In genomic region chr6:158500016-158500735, GRCh38 we compare ENCODE assay signal across 13 cellular contexts. TPM values are rescaled to one million over a fixed set of nuclear protein-coding genes. Genes with fewer than 3 reads are reported as not detected.
DNase-seq lines count a peak whose midpoint lies in the region; ATAC-seq and TF ChIP-seq lines count a peak whose summit lies in the region.
"Had no signal": no experiment of that assay in that cellular context is flagged by ENCODE, and none has a peak within 500 bp of the region (broad histone marks: within the 10 kb centered on the region; RNA-seq: fewer than 3 reads in every experiment).

No MANE protein-coding gene starts in this region.

- 92 to 95% methylated on average over 8 of the region's 8 CpGs for WGBS in body of pancreas, 2 donors
- WGBS in heart right ventricle, 2 donors = 94 to 95% methylated on average over 8 of the region's 8 CpGs

- ATAC-seq in esophagus mucosa (peak; percentile 70), body of pancreas (no peak), heart right ventricle (no peak)

- H3K27me3 ChIP-seq in body of pancreas = no peaks in the 10 kb centered on the region
- no peaks in the 10 kb centered on the region for H3K27me3 ChIP-seq in heart right ventricle
- H3K27me3 ChIP-seq: hepatocyte, suprapubic skin had no signal

- H3K4me3 ChIP-seq in body of pancreas (no peak overlapping the region), heart right ventricle (no peak overlapping the region)
- H3K4me3 ChIP-seq: hepatocyte, suprapubic skin had no signal

- no peaks in the 10 kb centered on the region for H3K9me3 ChIP-seq in body of pancreas
- H3K9me3 ChIP-seq in heart right ventricle = no peaks in the 10 kb centered on the region
- H3K9me3 ChIP-seq: suprapubic skin had no signal

- intact Hi-C loops in body of pancreas (cut with DNase I) = no loop called here
- intact Hi-C loops in heart right ventricle (cut with DNase I) = loop anchor here in 1 of 10 donors (10.0 kb wide), 1 partner anchor 165 kb away; no protein-coding TSS in a partner anchor

- no peak for TF ChIP-seq POLR2A in body of pancreas (IDR thresholded peaks at IDR 0.05)

- DNase-seq in NCI-H82 (lab: John Stamatoyannopoulos, UW) = peak; percentile 52
- no peak for DNase-seq in NCI-H82 treated with DMSO at 0.1 percent for 48 hours (lab: John Stamatoyannopoulos, UW; ENCODE audit: unreplicated experiment)
- peak; percentile 49 for DNase-seq in NCI-H69 (lab: John Stamatoyannopoulos, UW)
- peak; percentile 26 for DNase-seq in superior temporal gyrus (ENCODE audit: extremely low spot score)
- DNase-seq in SKM-1 treated with dmso at 0.1 percent for 144 hours (lab: John Stamatoyannopoulos, UW; ENCODE audit: unreplicated experiment) = no peak
- DNase-seq in body of pancreas = no peak
- DNase-seq in heart right ventricle = no peak
- DNase-seq: ACHN; activated CD4-positive, alpha-beta T cell treated with anti-CD3 and anti-CD28 coated beads, Interleukin-2, amount 50 U/mL, for 1 hour; activated naive CD4-positive, alpha-beta T cell had no signal

- H3K36me3 ChIP-seq in body of pancreas (replicated peaks in 1 of 2; ENCODE audit: insufficient read depth in 1 of 2, low read depth in 2 of 2) (no peaks in the 10 kb centered on the region), heart right ventricle (peaks cover 0 to 77% (median 0%) of the 10 kb centered on the region in 9 donors)

- H3K4me1 ChIP-seq in body of pancreas (peaks cover 13% of the 10 kb centered on the region), heart right ventricle (no peaks in the 10 kb centered on the region)
- H3K4me1 ChIP-seq: suprapubic skin had no signal

- no peak overlapping the region for H3K27ac ChIP-seq in body of pancreas
- no peak overlapping the region for H3K27ac ChIP-seq in heart right ventricle
- H3K27ac ChIP-seq: hepatocyte, suprapubic skin had no signal

- TF ChIP-seq CTCF in body of pancreas (IDR thresholded peaks at IDR 0.05) = no peak
- no peak for TF ChIP-seq CTCF in heart right ventricle (IDR thresholded peaks at IDR 0.05)

RNA-seq across cellular contexts. Expression of gene TMEM181, which starts 59.7 kb away (rescaled TPM):
- total RNA-seq in esophagus mucosa (12.9 TPM), body of pancreas (10 to 100 TPM; 19.8 to 34.2 TPM), heart right ventricle (10 to 100 TPM in 4 of 10 donors, 1 to 10 TPM in 6; 7.3 to 13.4 (median 9.8) TPM)
- 1 to 10 TPM; 5.9 to 8.9 TPM for polyA plus RNA-seq in heart right ventricle

Comparison
In these comparisons a context has a peak if more than half of its experiments do, and no peak if none do; other contexts are left out.
1. DNase-seq: peak in NCI-H82 (single experiment), NCI-H69 (single experiment) and superior temporal gyrus (single experiment); none in NCI-H82 treated with DMSO at 0.1 percent for 48 hours (single experiment), SKM-1 treated with dmso at 0.1 percent for 144 hours (single experiment), body of pancreas (0 of 4) and heart right ventricle (0 of 2).